In genomic region chr15:69532856-69533255, GRCh38 we compare ENCODE assay signal across 3 cellular contexts.
A peak's percentile ranks its signal among the peaks of the same experiment; 100 is the strongest.
TF ChIP-seq lines count a peak whose summit lies in the region.

No MANE protein-coding gene starts in this region.

TF ChIP-seq in HepG2, 621 proteins besides CTCF, POLR2A, EP300 and RAD21:
- TF ChIP-seq ZNF629 (CRISPR knock-in tag; conservative IDR thresholded peaks at IDR 0.05) (peak; percentile 63), MED13 (CRISPR knock-in tag; IDR thresholded peaks at IDR 0.05) (no peak), ETV5 (CRISPR knock-in tag; IDR thresholded peaks at IDR 0.05; ENCODE audit: borderline replicate concordance) (no peak)

TF ChIP-seq in K562, 482 proteins besides CTCF, POLR2A, EP300 and RAD21:
- TF ChIP-seq FOXP4 (CRISPR knock-in tag; IDR thresholded peaks at IDR 0.05; ENCODE audit: borderline replicate concordance) (no peak), RBM25 (IDR thresholded peaks at IDR 0.05; ENCODE audit: low read depth, low read length, severe bottlenecking) (peak; percentile 83)
TF ChIP-seq in K562: peak in this region for 1.

TF ChIP-seq in H1, 55 proteins besides CTCF, POLR2A, EP300 and RAD21:
- TF ChIP-seq YY1 (IDR thresholded peaks at IDR 0.05; ENCODE audit: low read depth, low read length) (no peak), GTF2F1 (IDR thresholded peaks at IDR 0.05; ENCODE audit: borderline replicate concordance, low read depth, low read length) (no peak), KDM1A (IDR thresholded peaks at IDR 0.05; ENCODE audit: borderline replicate concordance, low read length) (peak; percentile 50; the same call in 1 of the 2 replicates), ATF2 (IDR thresholded peaks at IDR 0.05; ENCODE audit: low read length) (no peak), KDM4A (IDR thresholded peaks at IDR 0.05; ENCODE audit: low read depth, low read length, severe bottlenecking) (no peak), CREB1 (IDR thresholded peaks at IDR 0.05) (no peak)
